ENCODE assay signal across 8 cellular contexts in genomic region chr2:199485732-199486335, GRCh38. TPM values are rescaled to one million over a fixed set of nuclear protein-coding genes. Genes with fewer than 3 reads are reported as not detected.
DNase-seq lines count a peak whose midpoint lies in the region; ATAC-seq, FAIRE-seq and TF ChIP-seq lines count a peak whose summit lies in the region.

No MANE protein-coding gene starts in this region.

- ATAC-seq in HG03432 (IDR thresholded peaks at IDR 0.05; ENCODE audit: unreplicated experiment) (peak; percentile 69), GM19324 (IDR thresholded peaks at IDR 0.05; ENCODE audit: low FRiP score, unreplicated experiment) (no peak)

- POLR2A ChIA-PET in A673 (lab: Charles Lee; ENCODE audit: low non-redundant PET), result no interaction called here

- no TSS peak for BruUV-seq in A673 (replicated peaks; lab: Mats Ljungman, UMichigan)

- no peaks in the 10 kb centered on the region for H3K36me3 ChIP-seq in A673 (ENCODE audit: insufficient read depth, low read length, poor library complexity, severe bottlenecking)

- intact Hi-C loops in A673 (cut with micrococcal nuclease; ENCODE audit: unreplicated experiment), result loop anchor here (2.0 to 10.0 kb wide), 3 partner anchors 256 to 1171 kb away; no protein-coding TSS in a partner anchor

- no peak overlapping the region for H3K27ac ChIP-seq in A673 (ENCODE audit: low read depth, low read length, poor library complexity, severe bottlenecking)

- no peaks in the 10 kb centered on the region for H3K4me1 ChIP-seq in A673 (ENCODE audit: insufficient read depth, low read length, poor library complexity, severe bottlenecking)

- CTCF ChIA-PET in A673 (lab: Charles Lee), result interaction anchor here (0.6 kb wide), 1 partner anchor 391 kb away, joined by 9 read pairs; no protein-coding TSS in a partner anchor

- H3K27me3 ChIP-seq in A673 (replicated peaks; ENCODE audit: insufficient read depth, low read depth, low read length, poor library complexity), result no peaks in the 10 kb centered on the region

- no peaks in the 10 kb centered on the region for H3K9me3 ChIP-seq in A673 (ENCODE audit: low read depth, low read length, poor library complexity, severe bottlenecking)

- DNase-seq in A673 (ENCODE audit: low spot score), result peak; percentile 74
- DNase-seq in GDM1 (lab: John Stamatoyannopoulos, UW), result peak; percentile 8
- DNase-seq in NCI-H82 (lab: John Stamatoyannopoulos, UW), result peak; percentile 82
- peak; percentile 23 for DNase-seq in amniotic epithelial cell (ENCODE audit: low read depth)
- peak; percentile 59 for DNase-seq in kidney glomerular epithelial cell (lab: John Stamatoyannopoulos, UW)
- peak; percentile 67 for DNase-seq in urothelium cell line (ENCODE audit: low spot score)

- H3K4me3 ChIP-seq in A673 (ENCODE audit: low read depth, low read length, poor library complexity, severe bottlenecking), result no peak overlapping the region

- FAIRE-seq in urothelium cell line (lab: Jason Lieb, UNC), result no peak

- TF ChIP-seq CTCF in A673 (conservative IDR thresholded peaks at IDR 0.05; ENCODE audit: low read depth, low read length), result peak; percentile 75

RNA-seq across cellular contexts. Expression of gene SATB2, which starts 28.1 kb away (rescaled TPM):
- 20.3 and 23.2 TPM in 2 replicates for total RNA-seq in A673 (2021)

Comparison
In these comparisons a context has a peak if more than half of its experiments do, and no peak if none do; other contexts are left out.
1. DNase-seq: peak in every context shown above with its lines; median percentile 82 in NCI-H82; 74 in A673; 67 in urothelium cell line; 59 in kidney glomerular epithelial cell; 23 in amniotic epithelial cell; 8 in GDM1.